8 cellular contexts compared by ENCODE assay signal in genomic region chr13:66657165-66657895, GRCh38.
A peak's percentile ranks its signal among the peaks of the same experiment; 100 is the strongest.
DNase-seq lines count a peak whose midpoint lies in the region; ATAC-seq, FAIRE-seq and TF ChIP-seq lines count a peak whose summit lies in the region.

No MANE protein-coding gene starts in this region.

- no peak overlapping the region for H3K4me3 Mint-ChIP-seq in activated CD4-positive, alpha-beta T cell treated with anti-CD3 and anti-CD28 coated beads, Interleukin-2, amount 10 ng/mL, durations not matched to agents 24 days and 14 days

- H3K4me1 Mint-ChIP-seq in activated CD4-positive, alpha-beta T cell treated with anti-CD3 and anti-CD28 coated beads, Interleukin-2, amount 10 ng/mL, durations not matched to agents 24 days and 14 days: no peaks in the 10 kb centered on the region

- no peaks in the 10 kb centered on the region for H3K9me3 Mint-ChIP-seq in activated CD4-positive, alpha-beta T cell treated with anti-CD3 and anti-CD28 coated beads, Interleukin-2, amount 10 ng/mL, durations not matched to agents 24 days and 14 days

- intact Hi-C loops in activated CD4-positive, alpha-beta T cell treated with anti-CD3 and anti-CD28 coated beads, Interleukin-2, amount 10 ng/mL, durations not matched to agents 24 days and 14 days (cut with micrococcal nuclease): no loop called here

- no peak for FAIRE-seq in urothelium cell line (lab: Jason Lieb, UNC)

- H3K27me3 Mint-ChIP-seq in activated CD4-positive, alpha-beta T cell treated with anti-CD3 and anti-CD28 coated beads, Interleukin-2, amount 10 ng/mL, durations not matched to agents 24 days and 14 days: no peaks in the 10 kb centered on the region

- H3K36me3 Mint-ChIP-seq in activated CD4-positive, alpha-beta T cell treated with anti-CD3 and anti-CD28 coated beads, Interleukin-2, amount 10 ng/mL, durations not matched to agents 24 days and 14 days (ENCODE audit: low read depth): no peaks in the 10 kb centered on the region

- no peak for TF ChIP-seq CTCF in AG10803 (conservative IDR thresholded peaks at IDR 0.05; ENCODE audit: low read length)

- no peak overlapping the region for H3K27ac Mint-ChIP-seq in activated CD4-positive, alpha-beta T cell treated with anti-CD3 and anti-CD28 coated beads, Interleukin-2, amount 10 ng/mL, durations not matched to agents 24 days and 14 days

- ATAC-seq in HG03460 (IDR thresholded peaks at IDR 0.05; ENCODE audit: unreplicated experiment) (no peak), HG02759 (IDR thresholded peaks at IDR 0.05; ENCODE audit: unreplicated experiment) (no peak)

- DNase-seq in AG10803 (ENCODE audit: low read depth): peak; percentile 90
- DNase-seq in NCI-H1694 (lab: John Stamatoyannopoulos, UW): peak; percentile 94
- peak; percentile 99 for DNase-seq in amniotic epithelial cell (ENCODE audit: low read depth)
- DNase-seq in iris pigment epithelial cell (ENCODE audit: low read depth): peak; percentile 99
- peak; percentile 59 for DNase-seq in urothelium cell line (ENCODE audit: low spot score)
- DNase-seq in activated CD4-positive, alpha-beta T cell treated with anti-CD3 and anti-CD28 coated beads, Interleukin-2, amount 10 ng/mL, durations not matched to agents 24 days and 14 days: no peak

- H3K4me3 ChIP-seq in AG10803 (ENCODE audit: low read length): no peak overlapping the region
